In the genomic region with DNA sequence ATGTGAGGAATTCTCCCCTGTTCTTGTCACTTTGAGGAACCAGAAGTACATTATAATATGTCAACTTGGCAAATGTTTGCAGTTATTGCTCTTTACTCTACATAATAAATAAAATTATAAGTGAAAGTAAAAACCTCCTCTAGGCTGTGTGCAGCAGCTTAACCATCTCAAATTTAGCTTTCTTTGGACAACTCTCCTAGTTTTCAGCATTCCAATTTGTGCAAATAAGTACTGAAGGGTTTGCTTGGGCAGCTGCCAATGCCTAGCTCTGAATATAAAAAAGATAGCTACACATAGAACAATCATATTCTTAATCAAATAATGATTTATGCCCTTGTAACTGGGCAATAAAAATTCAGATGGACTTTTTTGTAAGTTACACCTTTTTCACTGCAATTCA, we compare ENCODE assay signal across 16 cellular contexts.
DNase-seq lines count a peak whose midpoint lies in the region; ATAC-seq and TF ChIP-seq lines count a peak whose summit lies in the region.
"Had no signal": no experiment of that assay in that cellular context is flagged by ENCODE, and none has a peak within 500 bp of the region (broad histone marks: within the 10 kb centered on the region; RNA-seq: fewer than 3 reads in every experiment).

No MANE protein-coding gene starts in this region.

- H3K4me1 Mint-ChIP-seq in chondrocyte (ENCODE audit: low read depth) (peaks cover 22% of the 10 kb centered on the region), nephron (peaks cover 10% of the 10 kb centered on the region), immature natural killer cell (no peaks in the 10 kb centered on the region)
- H3K4me1 Mint-ChIP-seq in CD4-positive, alpha-beta memory T cell = no peaks in the 10 kb centered on the region
- H3K4me1 Mint-ChIP-seq: activated CD8-positive, alpha-beta memory T cell treated with anti-CD3 and anti-CD28 coated beads, Interleukin-2, amount 10 ng/mL, durations not matched to agents 7 days and 5 days; activated naive CD4-positive, alpha-beta T cell treated with anti-CD3 and anti-CD28 coated beads, Interleukin-2, amount 50 U/mL, for 24 hours; nephron progenitor cell had no signal

- 0 out of 2 replicates have a peak overlapping the region, but pooled peaks have one; percentile 11 for H3K4me3 ChIP-seq in BE2C (ENCODE audit: low read depth, low read length)
- no peak overlapping the region for H3K4me3 ChIP-seq in CD4-positive, alpha-beta memory T cell (ENCODE audit: low read length in 2 of 2)
- H3K4me3 ChIP-seq: gastroesophageal sphincter, SJCRH30, tibial nerve had no signal

- H3K9me3 ChIP-seq in BE2C = no peaks in the 10 kb centered on the region
- H3K9me3 ChIP-seq in CD4-positive, alpha-beta memory T cell (ENCODE audit: control insufficient read depth in 1 of 2, low read length in 2 of 2) = no peaks in the 10 kb centered on the region
- H3K9me3 ChIP-seq: gastroesophageal sphincter, SJCRH30, spleen, tibial nerve had no signal

- POLR2A ChIA-PET in CD4-positive, alpha-beta memory T cell (lab: Charles Lee; ENCODE audit: partially characterized antibody) = interaction anchor here (0.6 kb wide), 1 partner anchor 127 kb away, joined by 4 read pairs; no protein-coding TSS in a partner anchor

- H3K4me3 Mint-ChIP-seq in chondrocyte (ENCODE audit: unreplicated experiment) (peak overlapping the region; percentile 31), nephron (peak overlapping the region in 2 of 3 experiments; percentile 48 to 61), immature natural killer cell (no peak overlapping the region)
- no peak overlapping the region for H3K4me3 Mint-ChIP-seq in CD4-positive, alpha-beta memory T cell
- H3K4me3 Mint-ChIP-seq: activated CD8-positive, alpha-beta memory T cell treated with anti-CD3 and anti-CD28 coated beads, Interleukin-2, amount 10 ng/mL, durations not matched to agents 7 days and 5 days; activated naive CD4-positive, alpha-beta T cell treated with anti-CD3 and anti-CD28 coated beads, Interleukin-2, amount 50 U/mL, for 24 hours; nephron progenitor cell had no signal

- TF ChIP-seq CTCF in BE2C (IDR thresholded peaks at IDR 0.05; ENCODE audit: low read depth, low read length) (no peak), chondrocyte (IDR thresholded peaks at IDR 0.05) (no peak), nephron (IDR thresholded peaks at IDR 0.05; ENCODE audit: unreplicated experiment in 3 of 3) (no peak)

- H3K27me3 ChIP-seq in BE2C = no peaks in the 10 kb centered on the region
- H3K27me3 ChIP-seq in CD4-positive, alpha-beta memory T cell (ENCODE audit: insufficient read depth, low read length) = no peaks in the 10 kb centered on the region
- H3K27me3 ChIP-seq: gastroesophageal sphincter, SJCRH30, spleen, tibial nerve had no signal

- H3K27ac ChIP-seq in CD4-positive, alpha-beta memory T cell (ENCODE audit: low read depth, low read length) = no peak overlapping the region
- H3K27ac ChIP-seq: gastroesophageal sphincter, SJCRH30, spleen had no signal

- H3K36me3 ChIP-seq in BE2C = no peaks in the 10 kb centered on the region
- no peaks in the 10 kb centered on the region for H3K36me3 ChIP-seq in CD4-positive, alpha-beta memory T cell (ENCODE audit: insufficient read depth, low read length)
- H3K36me3 ChIP-seq: gastroesophageal sphincter, SJCRH30, spleen, tibial nerve had no signal

- H3K27ac Mint-ChIP-seq in chondrocyte (ENCODE audit: unreplicated experiment) = peak overlapping the region; percentile 49
- H3K27ac Mint-ChIP-seq in nephron = peak overlapping the region; percentile 94 to 98 (median 95)
- H3K27ac Mint-ChIP-seq in immature natural killer cell = no peak overlapping the region
- H3K27ac Mint-ChIP-seq in CD4-positive, alpha-beta memory T cell = no peak overlapping the region
- H3K27ac Mint-ChIP-seq: activated CD8-positive, alpha-beta memory T cell treated with anti-CD3 and anti-CD28 coated beads, Interleukin-2, amount 10 ng/mL, durations not matched to agents 7 days and 5 days; activated naive CD4-positive, alpha-beta T cell treated with anti-CD3 and anti-CD28 coated beads, Interleukin-2, amount 50 U/mL, for 24 hours; nephron progenitor cell had no signal

- intact Hi-C loops in CD4-positive, alpha-beta memory T cell (cut with micrococcal nuclease) = no loop called here

- no peaks in the 10 kb centered on the region for H3K4me1 ChIP-seq in BE2C
- no peaks in the 10 kb centered on the region for H3K4me1 ChIP-seq in CD4-positive, alpha-beta memory T cell (ENCODE audit: insufficient read depth, low read length)
- H3K4me1 ChIP-seq: gastroesophageal sphincter, SJCRH30, spleen had no signal

- ATAC-seq in GM21528 (IDR thresholded peaks at IDR 0.05; ENCODE audit: low FRiP score, unreplicated experiment) (no peak), HG03159 (IDR thresholded peaks at IDR 0.05; ENCODE audit: unreplicated experiment) (no peak)
- ATAC-seq: activated CD8-positive, alpha-beta memory T cell treated with anti-CD3 and anti-CD28 coated beads, Interleukin-2, amount 10 ng/mL, durations not matched to agents 7 days and 5 days; gastroesophageal sphincter had no signal

- no peaks in the 10 kb centered on the region for H3K36me3 Mint-ChIP-seq in chondrocyte (ENCODE audit: low read depth)
- peaks cover 4% of the 10 kb centered on the region for H3K36me3 Mint-ChIP-seq in nephron (ENCODE audit: low read depth)
- no peaks in the 10 kb centered on the region for H3K36me3 Mint-ChIP-seq in immature natural killer cell
- H3K36me3 Mint-ChIP-seq in CD4-positive, alpha-beta memory T cell = no peaks in the 10 kb centered on the region
- H3K36me3 Mint-ChIP-seq: activated CD8-positive, alpha-beta memory T cell treated with anti-CD3 and anti-CD28 coated beads, Interleukin-2, amount 10 ng/mL, durations not matched to agents 7 days and 5 days; activated naive CD4-positive, alpha-beta T cell treated with anti-CD3 and anti-CD28 coated beads, Interleukin-2, amount 50 U/mL, for 24 hours had no signal

- CTCF ChIA-PET in CD4-positive, alpha-beta memory T cell (lab: Charles Lee; ENCODE audit: partially characterized antibody) = no interaction called here

- no peak for DNase-seq in BE2C
- DNase-seq in LHCN-M2 (ENCODE audit: low read depth) = peak; percentile 23
- no peak for DNase-seq in chondrocyte (ENCODE audit: low spot score)
- DNase-seq in immature natural killer cell = no peak
- no peak for DNase-seq in CD4-positive, alpha-beta memory T cell
- DNase-seq: activated CD8-positive, alpha-beta memory T cell treated with anti-CD3 and anti-CD28 coated beads, Interleukin-2, amount 10 ng/mL, durations not matched to agents 7 days and 5 days; kidney; nephron progenitor cell; SJCRH30; spleen had no signal

- H3K27me3 Mint-ChIP-seq in chondrocyte (ENCODE audit: low read depth) = no peaks in the 10 kb centered on the region
- no peaks in the 10 kb centered on the region for H3K27me3 Mint-ChIP-seq in nephron (ENCODE audit: low read depth)
- H3K27me3 Mint-ChIP-seq in immature natural killer cell (ENCODE audit: low read depth in 3 of 3) = no peaks in the 10 kb centered on the region
- no peaks in the 10 kb centered on the region for H3K27me3 Mint-ChIP-seq in CD4-positive, alpha-beta memory T cell
- H3K27me3 Mint-ChIP-seq: activated CD8-positive, alpha-beta memory T cell treated with anti-CD3 and anti-CD28 coated beads, Interleukin-2, amount 10 ng/mL, durations not matched to agents 7 days and 5 days; activated naive CD4-positive, alpha-beta T cell treated with anti-CD3 and anti-CD28 coated beads, Interleukin-2, amount 50 U/mL, for 24 hours had no signal

- no peaks in the 10 kb centered on the region for H3K9me3 Mint-ChIP-seq in chondrocyte (ENCODE audit: low read depth)
- H3K9me3 Mint-ChIP-seq in nephron = peaks cover 6% of the 10 kb centered on the region
- H3K9me3 Mint-ChIP-seq in immature natural killer cell = peaks cover 3 to 14% (median 5%) of the 10 kb centered on the region in 6 donors
- peaks cover 0 to 4% (median 0%) of the 10 kb centered on the region in 8 donors for H3K9me3 Mint-ChIP-seq in CD4-positive, alpha-beta memory T cell

Comparison
In these comparisons a context has a peak if more than half of its experiments do, and no peak if none do; other contexts are left out.
1. H3K27ac Mint-ChIP-seq: peak in chondrocyte (single experiment) and nephron (3 of 3); none in immature natural killer cell (0 of 6) and CD4-positive, alpha-beta memory T cell (0 of 7).
2. H3K4me3 Mint-ChIP-seq: peak in chondrocyte (single experiment) and nephron (2 of 3); none in immature natural killer cell (0 of 5) and CD4-positive, alpha-beta memory T cell (0 of 8).